ENCODE assay signal across 8 cellular contexts in the genomic region with DNA sequence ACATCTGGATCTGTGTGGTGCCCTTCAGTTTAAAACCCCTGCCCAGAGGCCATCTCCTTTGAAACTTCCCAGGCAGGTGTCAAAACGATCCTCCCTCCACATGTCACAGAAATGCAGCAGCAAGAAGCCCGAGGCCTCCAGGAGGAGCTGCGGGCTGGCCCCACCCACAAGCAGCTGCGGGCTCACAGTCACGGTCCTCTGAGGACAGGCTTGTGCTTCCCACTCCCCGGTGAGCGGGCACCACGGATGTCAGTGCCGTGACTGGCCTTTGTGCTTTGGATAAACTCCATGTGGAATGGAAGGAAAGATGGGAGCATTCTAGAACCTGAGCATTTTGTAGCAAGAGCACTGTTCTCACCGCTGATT.
DNase-seq lines count a peak whose midpoint lies in the region; ATAC-seq and TF ChIP-seq lines count a peak whose summit lies in the region.

No MANE protein-coding gene starts in this region.

- CTCF ChIA-PET in Caco-2 (lab: Charles Lee) = no interaction called here

- H3K36me3 Mint-ChIP-seq in Caco-2 (ENCODE audit: insufficient read depth, unreplicated experiment) = no peaks in the 10 kb centered on the region
- peaks cover 8% of the 10 kb centered on the region for H3K36me3 Mint-ChIP-seq in central memory CD8-positive, alpha-beta T cell (ENCODE audit: insufficient read depth)
- no peaks in the 10 kb centered on the region for H3K36me3 Mint-ChIP-seq in nephron (ENCODE audit: low read depth)

- no peak for ATAC-seq in central memory CD8-positive, alpha-beta T cell (replicated peaks; ENCODE audit: extremely low read depth, poor library complexity, severe bottlenecking)
- no peak for ATAC-seq in GM19328 (IDR thresholded peaks at IDR 0.05; ENCODE audit: unreplicated experiment)

- H3K4me1 Mint-ChIP-seq in Caco-2 (ENCODE audit: low read depth, unreplicated experiment) (no peaks in the 10 kb centered on the region), nephron (peaks cover 55% of the 10 kb centered on the region)
- H3K4me1 Mint-ChIP-seq in central memory CD8-positive, alpha-beta T cell = peaks cover 11% of the 10 kb centered on the region

- intact Hi-C loops in Caco-2 (cut with micrococcal nuclease; ENCODE audit: unreplicated experiment) = no loop called here

- H3K9me3 ChIP-seq in Caco-2 = no peaks in the 10 kb centered on the region

- TF ChIP-seq CTCF in Caco-2 (IDR thresholded peaks at IDR 0.05; ENCODE audit: insufficient read depth in 1 of 2, low read depth in 1 of 2, low read length in 1 of 2, severe bottlenecking in 1 of 2, unreplicated experiment in 1 of 2) = no peak
- no peak for TF ChIP-seq CTCF in nephron (IDR thresholded peaks at IDR 0.05; ENCODE audit: unreplicated experiment in 3 of 3)

- no TSS peak for BruUV-seq in Caco-2 (replicated peaks; lab: Mats Ljungman, UMichigan)

- DNase-seq in Caco-2 (no peak), NAMALWA (ENCODE audit: low spot score) (peak; percentile 84), HT-29 (ENCODE audit: low spot score) (no peak), foreskin melanocyte (no peak)
- no peak for DNase-seq in central memory CD8-positive, alpha-beta T cell (ENCODE audit: low spot score in 2 of 2)
- no peak for DNase-seq in activated CD4-positive, CD25-positive, alpha-beta regulatory T cell treated with anti-CD3 and anti-CD28 coated beads, Interleukin-2, amount 50 U/mL, for 72 hours

- H3K27ac Mint-ChIP-seq in Caco-2 (ENCODE audit: unreplicated experiment) (peak overlapping the region; percentile 22), nephron (peak overlapping the region; percentile 18 to 68 (median 60))
- H3K27ac Mint-ChIP-seq in central memory CD8-positive, alpha-beta T cell (ENCODE audit: low read depth) = peak overlapping the region; percentile 86

- H3K4me3 ChIP-seq in Caco-2 (ENCODE audit: low read depth, low read length) = no peak overlapping the region

- peak overlapping the region; percentile 40 for H3K4me3 Mint-ChIP-seq in Caco-2 (ENCODE audit: unreplicated experiment)
- H3K4me3 Mint-ChIP-seq in central memory CD8-positive, alpha-beta T cell = peak overlapping the region; percentile 70
- peak overlapping the region in 2 of 3 experiments; percentile 27 to 43 for H3K4me3 Mint-ChIP-seq in nephron

- no peaks in the 10 kb centered on the region for H3K27me3 ChIP-seq in Caco-2 (replicated peaks; ENCODE audit: control insufficient read depth, insufficient read depth, low read length)

- no peaks in the 10 kb centered on the region for H3K4me1 ChIP-seq in Caco-2

- H3K27me3 Mint-ChIP-seq in Caco-2 (ENCODE audit: insufficient read depth, unreplicated experiment) (no peaks in the 10 kb centered on the region), nephron (ENCODE audit: low read depth) (peaks cover 38% of the 10 kb centered on the region)
- peaks cover 8% of the 10 kb centered on the region for H3K27me3 Mint-ChIP-seq in central memory CD8-positive, alpha-beta T cell

- H3K36me3 ChIP-seq in Caco-2 (ENCODE audit: control insufficient read depth, insufficient read depth, low read length) = no peaks in the 10 kb centered on the region

- no peaks in the 10 kb centered on the region for H3K9me3 Mint-ChIP-seq in Caco-2 (ENCODE audit: unreplicated experiment)
- no peaks in the 10 kb centered on the region for H3K9me3 Mint-ChIP-seq in central memory CD8-positive, alpha-beta T cell
- H3K9me3 Mint-ChIP-seq in nephron = no peaks in the 10 kb centered on the region

- POLR2A ChIA-PET in Caco-2 (lab: Charles Lee) = no interaction called here

Comparison
In these comparisons a context has a peak if more than half of its experiments do, and no peak if none do; other contexts are left out.
1. H3K27ac Mint-ChIP-seq: peak in every context shown above with its lines; median percentile 86 in central memory CD8-positive, alpha-beta T cell; 60 in nephron; 22 in Caco-2.